Comparison of ENCODE assay signal across 8 cellular contexts in the genomic region with DNA sequence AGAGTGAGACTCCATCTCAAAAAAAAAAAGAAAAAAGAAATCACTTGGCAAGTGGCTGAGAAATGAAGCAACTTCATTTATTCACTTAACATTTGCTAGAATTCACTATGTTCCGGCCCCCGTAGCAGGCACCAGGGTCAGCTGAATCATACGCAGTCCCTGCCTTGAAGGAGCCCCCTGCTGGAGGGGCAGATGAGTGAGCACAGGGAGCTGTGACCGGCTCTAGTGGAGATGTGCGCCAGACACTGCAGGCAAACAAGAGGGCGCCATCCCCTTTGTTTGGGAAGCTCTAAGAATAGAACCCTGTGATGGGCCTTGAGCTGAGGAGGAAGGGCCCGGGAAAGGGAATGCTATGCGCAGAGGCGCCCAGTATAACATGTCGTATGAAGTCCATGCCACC. TPM values are rescaled to one million over a fixed set of nuclear protein-coding genes. Genes with fewer than 3 reads are reported as not detected.
DNase-seq lines count a peak whose midpoint lies in the region; ATAC-seq, FAIRE-seq and TF ChIP-seq lines count a peak whose summit lies in the region.

No MANE protein-coding gene starts in this region.

- DNase-seq in heart left ventricle = peak in 2 of 5 donors; percentile 39 to 44
- no peak for DNase-seq in right atrium auricular region (ENCODE audit: low spot score)
- DNase-seq in RPMI8226 = peak; percentile 25
- DNase-seq in fibroblast of villous mesenchyme (ENCODE audit: low read depth) = no peak
- DNase-seq in upper lobe of right lung = no peak
- DNase-seq in ecto neural progenitor cell (ENCODE audit: low spot score) = no peak
- no peak for DNase-seq in activated effector memory CD4-positive, alpha-beta T cell treated with Interleukin-2 at 50 U/mL for 16 hours
- DNase-seq in GM19239 (ENCODE audit: insufficient read length, low spot score) = no peak

- H3K4me1 ChIP-seq in heart left ventricle = peaks cover 0 to 14% (median 0%) of the 10 kb centered on the region in 12 donors
- peaks cover 0 to 5% of the 10 kb centered on the region in 2 donors for H3K4me1 ChIP-seq in right atrium auricular region
- peaks cover 8% of the 10 kb centered on the region for H3K4me1 ChIP-seq in upper lobe of right lung

- H3K9me3 ChIP-seq in heart left ventricle (no peaks in the 10 kb centered on the region), right atrium auricular region (no peaks in the 10 kb centered on the region), upper lobe of right lung (no peaks in the 10 kb centered on the region)

- WGBS in heart left ventricle, 4 donors = 77 to 84% (median 79%) methylated on average over 9 to 10 of the region's 10 CpGs

- FAIRE-seq in GM19239 (lab: Jason Lieb, UNC) = no peak

- peak in 3 of 4 donors; percentile 33 to 49 (median 40) for ATAC-seq in heart left ventricle
- ATAC-seq in upper lobe of right lung = no peak

- H3K27ac ChIP-seq in heart left ventricle (peak overlapping the region in 2 of 12 donors; percentile 7 to 20), right atrium auricular region (no peak overlapping the region), upper lobe of right lung (no peak overlapping the region)

- intact Hi-C loops in heart left ventricle (cut with DNase I) (loop anchor here in 4 of 10 donors (5.0 to 10.0 kb wide), 3 partner anchors 462 to 474 kb away; no protein-coding TSS in a partner anchor), upper lobe of right lung (cut with DNase I) (loop anchor here (10.0 kb wide), 1 partner anchor 464 kb away; no protein-coding TSS in a partner anchor)

- H3K27me3 ChIP-seq in heart left ventricle (no peaks in the 10 kb centered on the region), right atrium auricular region (no peaks in the 10 kb centered on the region), upper lobe of right lung (no peaks in the 10 kb centered on the region)

- H3K4me3 ChIP-seq in heart left ventricle (no peak overlapping the region), right atrium auricular region (no peak overlapping the region), fibroblast of villous mesenchyme (ENCODE audit: low read depth, low read length) (no peak overlapping the region), upper lobe of right lung (no peak overlapping the region)

- H3K36me3 ChIP-seq in heart left ventricle (peaks cover 0 to 56% (median 35%) of the 10 kb centered on the region in 9 donors), right atrium auricular region (peaks cover 29% of the 10 kb centered on the region), upper lobe of right lung (peaks cover 65% of the 10 kb centered on the region)

- TF ChIP-seq CTCF in heart left ventricle (IDR thresholded peaks at IDR 0.05) = peak in 8 of 12 donors; percentile 7 to 41 (median 29)
- TF ChIP-seq CTCF in right atrium auricular region (IDR thresholded peaks at IDR 0.05) = peak in 1 of 2 donors; percentile 22
- peak; percentile 40 for TF ChIP-seq CTCF in fibroblast of villous mesenchyme (IDR thresholded peaks at IDR 0.05; ENCODE audit: insufficient read depth, low read depth, low read length)
- TF ChIP-seq CTCF in upper lobe of right lung (IDR thresholded peaks at IDR 0.05) = peak; percentile 21

- TF ChIP-seq POLR2A in heart left ventricle (IDR thresholded peaks at IDR 0.05) = no peak

RNA-seq across cellular contexts. Expression of a gene that starts 20.2 kb away (rescaled TPM):
- total RNA-seq in heart left ventricle = 10 to 100 TPM; 19.8 to 36.7 (median 29.5) TPM
- polyA plus RNA-seq in heart left ventricle = 10 to 100 TPM; 50.3 to 79.5 TPM
- 10 to 100 TPM; 21.1 to 30.1 TPM for total RNA-seq in right atrium auricular region
- 45.1 and 57.9 TPM in 2 replicates for total RNA-seq in fibroblast of villous mesenchyme
- 26.4 TPM for total RNA-seq in upper lobe of right lung

RNA-seq across cellular contexts. Expression of a gene that starts 44.5 kb away (rescaled TPM):
- total RNA-seq in heart left ventricle = 100 to 1,000 TPM; 127 to 225 (median 196) TPM
- 100 to 1,000 TPM; 238 to 242 TPM for polyA plus RNA-seq in heart left ventricle
- total RNA-seq in right atrium auricular region = 100 to 1,000 TPM; 156 to 193 TPM
- 142 and 177 TPM in 2 replicates for total RNA-seq in fibroblast of villous mesenchyme
- total RNA-seq in upper lobe of right lung = 326 TPM
